Comparison of ENCODE assay signal across 36 cellular contexts in the genomic region with DNA sequence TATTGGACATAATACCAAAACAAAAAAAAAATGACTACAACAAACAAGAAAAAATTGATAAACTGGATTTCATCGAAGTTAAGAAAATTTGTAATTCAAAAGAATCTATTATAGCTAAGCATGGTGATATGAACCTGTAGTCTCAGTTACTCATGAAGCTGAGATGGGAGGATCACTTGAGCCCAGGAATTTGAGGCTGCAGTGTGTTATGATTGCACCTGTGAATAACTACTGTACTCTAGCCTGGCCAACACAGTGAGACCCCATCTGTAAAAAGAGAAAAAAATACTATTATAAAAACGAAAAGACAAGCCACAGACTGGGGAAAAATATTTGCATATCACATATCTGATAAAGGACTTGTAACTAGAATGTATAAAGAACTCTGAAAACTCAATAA.
"Had no signal": no experiment of that assay in that cellular context is flagged by ENCODE, and none has a peak within 500 bp of the region (broad histone marks: within the 10 kb centered on the region; RNA-seq: fewer than 3 reads in every experiment).

No MANE protein-coding gene starts in this region.

- H3K9me3 ChIP-seq: MG63 had no signal

- H3K36me3 ChIP-seq: MG63 had no signal

- DNase-seq: Karpas-422, Kasumi-1, MG63, MM.1S, MV-4-11, NCI-H1048, NCI-H1092, NCI-H1105, NCI-H1105 treated with DMSO at 0.1 percent for 48 hours, NCI-H1417, NCI-H1417 treated with DMSO at 0.1 percent for 48 hours, NCI-H1436, NCI-H1436 treated with DMSO at 0.1 percent for 48 hours, NCI-H146, NCI-H1694, NCI-H1694 treated with DMSO at 0.1 percent for 48 hours, NCI-H187, NCI-H187 treated with DMSO at 0.1 percent for 48 hours, NCI-H1930, NCI-H2029, NCI-H2029 treated with DMSO at 0.1 percent for 48 hours, NCI-H2081, NCI-H2081 treated with DMSO at 0.1 percent for 48 hours, NCI-H2107, NCI-H2171, NCI-H2171 treated with DMSO at 0.1 percent for 48 hours, NCI-H2227 treated with DMSO at 0.1 percent for 48 hours, NCI-H226, NCI-H345, NCI-H446, NCI-H446 treated with DMSO at 0.1 percent for 48 hours, NCI-H510A, NCI-H510A treated with DMSO at 0.1 percent for 48 hours, NCI-H524, NCI-H524 treated with DMSO at 0.1 percent for 48 hours, NCI-H526 had no signal

- H3K4me3 ChIP-seq: MG63 had no signal
